1 cellular context compared by ENCODE assay signal in genomic region chr5:154653418-154653763, GRCh38.
TF ChIP-seq lines count a peak whose summit lies in the region.

No MANE protein-coding gene starts in this region.

TF ChIP-seq in HepG2, 621 proteins besides CTCF, POLR2A, EP300 and RAD21 (continued from another document and continues in another):
- TF ChIP-seq ZBTB4 (CRISPR knock-in tag; IDR thresholded peaks at IDR 0.05; ENCODE audit: borderline replicate concordance) (peak; percentile 75; the same call in 1 of the 2 replicates), HDAC2 (CRISPR knock-in tag; IDR thresholded peaks at IDR 0.05) (peak; percentile 96), SPEN (CRISPR knock-in tag; IDR thresholded peaks at IDR 0.05; ENCODE audit: low read depth) (peak; percentile 91), FOXO4 (CRISPR knock-in tag; conservative IDR thresholded peaks at IDR 0.05) (no peak), MAZ (IDR thresholded peaks at IDR 0.05; ENCODE audit: borderline replicate concordance, low read depth, low read length) (no peak), MAZ (CRISPR knock-in tag; IDR thresholded peaks at IDR 0.05; ENCODE audit: low read depth) (no peak), ARNT2 (CRISPR knock-in tag; IDR thresholded peaks at IDR 0.05; ENCODE audit: low read depth) (no peak; the same call in 1 of the 2 replicates), ZNF547 (CRISPR knock-in tag; IDR thresholded peaks at IDR 0.05) (no peak), MEIS1 (CRISPR knock-in tag; IDR thresholded peaks at IDR 0.05; ENCODE audit: borderline replicate concordance) (peak; percentile 60; the same call in 1 of the 2 replicates), ZNF205 (CRISPR knock-in tag; IDR thresholded peaks at IDR 0.05) (peak; percentile 40; the same call in 1 of the 2 replicates), HDAC1 (CRISPR knock-in tag; IDR thresholded peaks at IDR 0.05) (peak; percentile 86; the same call in 1 of the 2 replicates), ZSCAN21 (CRISPR knock-in tag; IDR thresholded peaks at IDR 0.05; ENCODE audit: borderline replicate concordance) (no peak), TBP (CRISPR knock-in tag; IDR thresholded peaks at IDR 0.05) (no peak), SKI (IDR thresholded peaks at IDR 0.05; ENCODE audit: partially characterized antibody) (no peak), ZNF780A (CRISPR knock-in tag; IDR thresholded peaks at IDR 0.05) (peak; percentile 70; the same call in 1 of the 2 replicates), IKZF1 (IDR thresholded peaks at IDR 0.05) (no peak), SMC3 (IDR thresholded peaks at IDR 0.05; ENCODE audit: low read length) (no peak), NPAS2 (CRISPR knock-in tag; IDR thresholded peaks at IDR 0.05; ENCODE audit: borderline replicate concordance) (no peak), ARID4A (CRISPR knock-in tag; IDR thresholded peaks at IDR 0.05; ENCODE audit: borderline replicate concordance) (peak; percentile 78; the same call in 1 of the 2 replicates), TAF1 (CRISPR knock-in tag; IDR thresholded peaks at IDR 0.05) (no peak), STAT5B (CRISPR knock-in tag; IDR thresholded peaks at IDR 0.05) (peak; percentile 61; the same call in 1 of the 2 replicates), ARHGAP35 (CRISPR knock-in tag; IDR thresholded peaks at IDR 0.05; ENCODE audit: borderline replicate concordance) (no peak), NCOA1 (CRISPR knock-in tag; IDR thresholded peaks at IDR 0.05) (peak; percentile 78; the same call in 1 of the 2 replicates), CBX1 (IDR thresholded peaks at IDR 0.05; ENCODE audit: low read depth) (no peak), GMEB1 (CRISPR knock-in tag; IDR thresholded peaks at IDR 0.05; ENCODE audit: borderline replicate concordance) (peak; percentile 63; the same call in 1 of the 2 replicates), ZNF609 (CRISPR knock-in tag; IDR thresholded peaks at IDR 0.05; ENCODE audit: borderline replicate concordance) (peak; percentile 78; the same call in 1 of the 2 replicates), HIVEP1 (CRISPR knock-in tag; IDR thresholded peaks at IDR 0.05) (peak; percentile 70; the same call in 1 of the 2 replicates), YEATS4 (CRISPR knock-in tag; IDR thresholded peaks at IDR 0.05; ENCODE audit: borderline replicate concordance) (peak; percentile 64; the same call in 1 of the 2 replicates), XRCC5 (optimal IDR thresholded peaks at IDR 0.05; ENCODE audit: low read length) (no peak), ZBTB26 (CRISPR knock-in tag; IDR thresholded peaks at IDR 0.05; ENCODE audit: borderline replicate concordance) (peak; percentile 43; the same call in 1 of the 2 replicates), GTF2F1 (IDR thresholded peaks at IDR 0.05; ENCODE audit: low read length) (no peak), CSRNP2 (CRISPR knock-in tag; conservative IDR thresholded peaks at IDR 0.05; ENCODE audit: low read depth) (no peak), MYPOP (CRISPR knock-in tag; IDR thresholded peaks at IDR 0.05) (no peak), ZNF10 (CRISPR knock-in tag; IDR thresholded peaks at IDR 0.05; ENCODE audit: borderline replicate concordance, low read depth) (no peak)
